In the genomic region with DNA sequence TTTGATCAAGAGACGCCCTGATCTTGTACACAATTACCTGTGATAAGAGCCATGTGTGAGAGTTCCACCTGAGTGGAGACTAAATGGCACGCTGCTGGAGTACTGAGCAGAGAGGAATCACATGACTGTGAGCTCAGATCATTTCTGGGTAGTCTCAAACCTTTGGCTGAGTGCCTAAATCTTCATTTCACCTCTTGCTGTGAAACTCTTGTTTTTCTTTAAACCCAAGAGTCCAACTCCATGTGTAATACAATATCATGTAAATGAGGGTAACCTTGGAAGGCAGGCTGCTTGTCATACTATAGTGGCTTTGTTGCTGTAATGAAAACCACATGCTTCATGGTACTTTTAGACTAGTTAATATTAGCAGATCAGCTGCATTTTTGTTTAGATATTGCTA, we compare ENCODE assay signal across 11 cellular contexts.
DNase-seq lines count a peak whose midpoint lies in the region; ATAC-seq lines count a peak whose summit lies in the region.
"Had no signal": no experiment of that assay in that cellular context is flagged by ENCODE, and none has a peak within 500 bp of the region (broad histone marks: within the 10 kb centered on the region; RNA-seq: fewer than 3 reads in every experiment).

No MANE protein-coding gene starts in this region.

- peak; percentile 12 for ATAC-seq in activated CD4-positive, alpha-beta T cell treated with anti-CD3 and anti-CD28 coated beads for 36 hours
- ATAC-seq in GM19324 (IDR thresholded peaks at IDR 0.05; ENCODE audit: low FRiP score, unreplicated experiment) (no peak), GM21360 (IDR thresholded peaks at IDR 0.05; ENCODE audit: unreplicated experiment) (no peak)

- POLR2A ChIA-PET in activated CD4-positive, alpha-beta T cell treated with anti-CD3 and anti-CD28 coated beads for 36 hours (lab: Charles Lee): no interaction called here

- peaks cover 2% of the 10 kb centered on the region for H3K27me3 Mint-ChIP-seq in activated CD4-positive, alpha-beta T cell treated with anti-CD3 and anti-CD28 coated beads for 36 hours

- intact Hi-C loops in activated CD4-positive, alpha-beta T cell treated with anti-CD3 and anti-CD28 coated beads for 36 hours (cut with DNase I, micrococcal nuclease): no loop called here

- peaks cover 10% of the 10 kb centered on the region for H3K4me1 Mint-ChIP-seq in activated CD4-positive, alpha-beta T cell treated with anti-CD3 and anti-CD28 coated beads for 36 hours
- H3K4me1 Mint-ChIP-seq: B cell, memory B cell had no signal

- no peaks in the 10 kb centered on the region for H3K36me3 Mint-ChIP-seq in activated CD4-positive, alpha-beta T cell treated with anti-CD3 and anti-CD28 coated beads for 36 hours (ENCODE audit: low read depth)
- H3K36me3 Mint-ChIP-seq: memory B cell had no signal

- H3K4me3 Mint-ChIP-seq in activated CD4-positive, alpha-beta T cell treated with anti-CD3 and anti-CD28 coated beads for 36 hours: no peak overlapping the region
- H3K4me3 Mint-ChIP-seq: B cell, memory B cell had no signal

- no peak overlapping the region for H3K27ac Mint-ChIP-seq in activated CD4-positive, alpha-beta T cell treated with anti-CD3 and anti-CD28 coated beads for 36 hours
- H3K27ac Mint-ChIP-seq: B cell, memory B cell had no signal

- CTCF ChIA-PET in activated CD4-positive, alpha-beta T cell treated with anti-CD3 and anti-CD28 coated beads for 36 hours (lab: Charles Lee): interaction anchor here (0.8 to 1.1 kb wide), 2 partner anchors 15 to 19 kb away, joined by 3 read pairs; no protein-coding TSS in a partner anchor

- DNase-seq in activated CD4-positive, alpha-beta T cell treated with anti-CD3 and anti-CD28 coated beads for 36 hours: no peak
- DNase-seq in activated CD4-positive, alpha-beta T cell treated with anti-CD3 and anti-CD28 coated beads for 48 hours: no peak
- DNase-seq in NCI-H510A treated with DMSO at 0.1 percent for 48 hours (lab: John Stamatoyannopoulos, UW) (peak; percentile 95), fibroblast of peridontal ligament (ENCODE audit: extremely low read depth) (peak; percentile 88), stromal cell of bone marrow (ENCODE audit: low read depth) (peak; percentile 70), activated gamma-delta T cell treated with Interleukin-2 at 50 U/mL for 16 hours (no peak)
- DNase-seq: dermis blood vessel endothelial cell had no signal

- H3K9me3 Mint-ChIP-seq in activated CD4-positive, alpha-beta T cell treated with anti-CD3 and anti-CD28 coated beads for 36 hours (ENCODE audit: low read depth): no peaks in the 10 kb centered on the region
- H3K9me3 Mint-ChIP-seq: memory B cell had no signal

Comparison
In these comparisons a context has a peak if more than half of its experiments do, and no peak if none do; other contexts are left out.
1. DNase-seq: peak in NCI-H510A treated with DMSO at 0.1 percent for 48 hours (single experiment), fibroblast of peridontal ligament (single experiment) and stromal cell of bone marrow (single experiment); none in activated CD4-positive, alpha-beta T cell treated with anti-CD3 and anti-CD28 coated beads for 36 hours (single experiment), activated CD4-positive, alpha-beta T cell treated with anti-CD3 and anti-CD28 coated beads for 48 hours (single experiment) and activated gamma-delta T cell treated with Interleukin-2 at 50 U/mL for 16 hours (single experiment).